In genomic region chr15:54636147-54636546, GRCh38 we compare ENCODE assay signal across 35 cellular contexts.
"Had no signal": no experiment of that assay in that cellular context is flagged by ENCODE, and none has a peak within 500 bp of the region (broad histone marks: within the 10 kb centered on the region; RNA-seq: fewer than 3 reads in every experiment).

No MANE protein-coding gene starts in this region.

- H3K9ac ChIP-seq: KMS-11 had no signal

- H3K4me2 ChIP-seq: KMS-11 had no signal

- H3K27me3 ChIP-seq: MG63 had no signal

- H3K27ac ChIP-seq: KMS-11 had no signal

- DNase-seq: Karpas-422, Kasumi-1, KG1, MG63, MM.1S, MV-4-11, NCI-H1048, NCI-H1092, NCI-H1092 treated with DMSO at 0.1 percent for 48 hours, NCI-H1105, NCI-H1105 treated with DMSO at 0.1 percent for 48 hours, NCI-H1417, NCI-H1417 treated with DMSO at 0.1 percent for 48 hours, NCI-H1436, NCI-H1436 treated with DMSO at 0.1 percent for 48 hours, NCI-H146, NCI-H1694, NCI-H1694 treated with DMSO at 0.1 percent for 48 hours, NCI-H187, NCI-H187 treated with DMSO at 0.1 percent for 48 hours, NCI-H1930, NCI-H2029, NCI-H2029 treated with DMSO at 0.1 percent for 48 hours, NCI-H2081, NCI-H2081 treated with DMSO at 0.1 percent for 48 hours, NCI-H2107, NCI-H2171, NCI-H2171 treated with DMSO at 0.1 percent for 48 hours, NCI-H2227 treated with DMSO at 0.1 percent for 48 hours, NCI-H226, NCI-H345, NCI-H446, NCI-H446 treated with DMSO at 0.1 percent for 48 hours, NCI-H510A had no signal

- H3K9me3 ChIP-seq: MG63 had no signal

- H3K4me3 ChIP-seq: MG63 had no signal

- H3K36me3 ChIP-seq: MG63 had no signal
